ENCODE assay signal across 28 cellular contexts in the genomic region with DNA sequence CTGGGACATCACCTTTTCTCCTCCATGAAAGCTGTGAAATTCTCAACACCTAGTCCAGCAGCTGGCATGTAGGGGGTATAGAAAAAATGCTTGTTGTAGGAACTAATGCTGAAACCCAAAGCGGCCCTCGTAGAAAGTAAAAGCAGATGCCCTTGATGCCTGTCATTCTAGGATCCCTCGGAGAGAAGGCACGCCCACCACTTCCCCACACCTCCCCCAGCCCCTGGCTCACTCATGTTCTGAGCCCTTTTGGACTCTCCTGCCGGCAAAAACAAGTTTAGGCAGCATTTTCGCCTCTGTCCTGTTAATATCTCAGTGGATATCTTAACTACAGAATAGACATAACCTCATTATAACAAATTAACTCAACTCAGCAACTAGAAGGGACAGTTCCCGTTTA. TPM values are rescaled to one million over a fixed set of nuclear protein-coding genes. Genes with fewer than 3 reads are reported as not detected.
"Had no signal": no experiment of that assay in that cellular context is flagged by ENCODE, and none has a peak within 500 bp of the region (broad histone marks: within the 10 kb centered on the region; RNA-seq: fewer than 3 reads in every experiment).

No MANE protein-coding gene starts in this region.

- H3K4me3 ChIP-seq: gastrocnemius medialis, pancreas, prostate gland, smooth muscle cell, suprapubic skin, tibial nerve had no signal

- H3K4me2 ChIP-seq: smooth muscle cell had no signal

- H3K36me3 ChIP-seq: gastrocnemius medialis, pancreas, prostate gland, suprapubic skin, tibial nerve had no signal

- H3K27me3 ChIP-seq: pancreas had no signal

- FAIRE-seq: islet of Langerhans, pancreas, urothelium cell line had no signal

- ATAC-seq: activated T-cell treated with anti-CD3 and anti-CD28 coated beads, Interleukin-2, amount 50 U/mL, for 4 hours; activated T-helper 17 cell treated with anti-CD3 and anti-CD28 coated beads, Interleukin-2, amount 50 U/mL, for 72 hours; gastrocnemius medialis; naive thymus-derived CD8-positive, alpha-beta T cell; stimulated activated naive B cell treated with anti-CD40 and anti-IgM and Interleukin-4, amounts not matched to agents 10 μg/mL and 1 μg/mL and 100 μg/mL, for 72 hours had no signal

- H3K9me3 ChIP-seq: gastrocnemius medialis, pancreas, prostate gland, suprapubic skin had no signal

- H3K27ac ChIP-seq: gastrocnemius medialis, pancreas, prostate gland, suprapubic skin, tibial nerve had no signal

- H3K4me1 ChIP-seq: gastrocnemius medialis, pancreas had no signal

- DNase-seq: activated CD4-positive, alpha-beta memory T cell treated with anti-CD3 and anti-CD28 coated beads for 36 hours; activated CD4-positive, alpha-beta T cell treated with anti-CD3 and anti-CD28 coated beads, Interleukin-2, amount 10 ng/mL, durations not matched to agents 24 days and 14 days; activated CD4-positive, CD25-positive, alpha-beta regulatory T cell treated with anti-CD3 and anti-CD28 coated beads, Interleukin-2, amount 50 U/mL, for 72 hours; activated gamma-delta T cell treated with Interleukin-2 at 50 U/mL for 16 hours; activated naive CD4-positive, alpha-beta T cell treated with anti-CD3 and anti-CD28 coated beads, Interleukin-2, amount 50 U/mL, for 16 hours; activated T-cell treated with anti-CD3 and anti-CD28 coated beads, Interleukin-2, amount 50 U/mL, for 4 hours; amniotic stem cell; caudate nucleus; endodermal cell; gastrocnemius medialis; glutamatergic neuron; left colon; naive thymus-derived CD8-positive, alpha-beta T cell; nucleus accumbens; retina; stimulated activated CD4-positive, alpha-beta T cell treated with anti-CD3 and anti-CD28 coated beads, Interleukin-1b, Interleukin-23, amount 100 ng/mL, for 48 hours; stimulated activated naive B cell treated with anti-CD40 and anti-IgM and Interleukin-4, amounts not matched to agents 10 μg/mL and 1 μg/mL and 100 μg/mL, for 72 hours; SW 1271; T-helper 9 cell had no signal

RNA-seq across cellular contexts. Expression of a gene that starts 36.5 kb away (rescaled TPM):
- total RNA-seq: activated CD4-positive, alpha-beta T cell treated with anti-CD3 and anti-CD28 coated beads, Interleukin-2, amount 10 ng/mL, durations not matched to agents 24 days and 14 days; neural crest cell had no signal
